Comparison of ENCODE assay signal across 12 cellular contexts in genomic region chr6:155493026-155493693, GRCh38. TPM values are rescaled to one million over a fixed set of nuclear protein-coding genes. Genes with fewer than 3 reads are reported as not detected.
DNase-seq lines count a peak whose midpoint lies in the region; ATAC-seq and TF ChIP-seq lines count a peak whose summit lies in the region.
"Had no signal": no experiment of that assay in that cellular context is flagged by ENCODE, and none has a peak within 500 bp of the region (broad histone marks: within the 10 kb centered on the region; RNA-seq: fewer than 3 reads in every experiment).

No MANE protein-coding gene starts in this region.

- no peaks in the 10 kb centered on the region for H3K9me2 ChIP-seq in OCI-LY7 (ENCODE audit: insufficient read depth, low read length)

- POLR2A ChIA-PET in OCI-LY7 (lab: Charles Lee), result interaction anchor here (0.8 kb wide), 2 partner anchors 10 to 39 kb away, joined by 3 read pairs; no protein-coding TSS in a partner anchor

- no peaks in the 10 kb centered on the region for H3K79me2 ChIP-seq in OCI-LY7 (ENCODE audit: insufficient read depth, low read depth, low read length)

- no peak overlapping the region for H3K4me2 ChIP-seq in OCI-LY7 (ENCODE audit: low read length)

- no peak overlapping the region for H3K27ac ChIP-seq in OCI-LY7 (ENCODE audit: low read depth, low read length, poor library complexity, severe bottlenecking)

- TF ChIP-seq CTCF in OCI-LY7 (conservative IDR thresholded peaks at IDR 0.05; ENCODE audit: low read length) (no peak), mesothelial cell of epicardium (IDR thresholded peaks at IDR 0.05; ENCODE audit: unreplicated experiment) (no peak), mucosa of descending colon (IDR thresholded peaks at IDR 0.05) (no peak)

- CTCF ChIA-PET in OCI-LY7 (lab: Charles Lee; ENCODE audit: unreplicated experiment), result no interaction called here

- DNase-seq in OCI-LY7 (ENCODE audit: low spot score) (no peak), mesothelial cell of epicardium (ENCODE audit: low spot score in 2 of 2, unreplicated experiment in 2 of 2) (no peak), NCI-H2227 treated with DMSO at 0.1 percent for 48 hours (lab: John Stamatoyannopoulos, UW) (no peak), amniotic stem cell (lab: John Stamatoyannopoulos, UW) (no peak), mucosa of descending colon (no peak), erythroblast (lab: John Stamatoyannopoulos, UW) (no peak)
- DNase-seq: DMS 273 treated with DMSO at 0.1 percent for 48 hours had no signal

- intact Hi-C loops in OCI-LY7 (cut with micrococcal nuclease; ENCODE audit: unreplicated experiment), result no loop called here
- intact Hi-C loops in mucosa of descending colon (cut with DNase I, micrococcal nuclease), result no loop called here

- H3K4me3 ChIP-seq in OCI-LY7 (ENCODE audit: low read depth, low read length, poor library complexity, severe bottlenecking), result no peak overlapping the region
- no peak overlapping the region for H3K4me3 ChIP-seq in mucosa of descending colon
- H3K4me3 ChIP-seq: lung had no signal

- no peaks in the 10 kb centered on the region for H3K36me3 Mint-ChIP-seq in mesothelial cell of epicardium

- peaks cover 11% of the 10 kb centered on the region for H3K4me1 Mint-ChIP-seq in mesothelial cell of epicardium

- H3K9me3 ChIP-seq in OCI-LY7 (ENCODE audit: low read length), result peaks cover 4% of the 10 kb centered on the region; the same call in 1 of the 2 replicates
- no peaks in the 10 kb centered on the region for H3K9me3 ChIP-seq in mucosa of descending colon

- no TSS peak for BruUV-seq in OCI-LY7 (replicated peaks; lab: Mats Ljungman, UMichigan)

- H3K27me3 Mint-ChIP-seq in mesothelial cell of epicardium (ENCODE audit: low read depth), result peaks cover 3% of the 10 kb centered on the region

- no peak overlapping the region for H3K4me3 Mint-ChIP-seq in mesothelial cell of epicardium

- no peaks in the 10 kb centered on the region for H4K20me1 ChIP-seq in OCI-LY7 (ENCODE audit: insufficient read depth, low read length)

- no peak for TF ChIP-seq POLR2A in erythroblast (IDR thresholded peaks at IDR 0.05; ENCODE audit: low read length)

- peak; percentile 11 for ATAC-seq in GM18511 (IDR thresholded peaks at IDR 0.05; ENCODE audit: unreplicated experiment)
- peak; percentile 19 for ATAC-seq in GM21576 (IDR thresholded peaks at IDR 0.05; ENCODE audit: unreplicated experiment)
- ATAC-seq in mucosa of descending colon, result no peak

- no peaks in the 10 kb centered on the region for H3K4me1 ChIP-seq in OCI-LY7 (ENCODE audit: insufficient read depth, low read length, poor library complexity, severe bottlenecking)
- no peaks in the 10 kb centered on the region for H3K4me1 ChIP-seq in mucosa of descending colon (ENCODE audit: low read depth)

- H2AFZ ChIP-seq in OCI-LY7 (ENCODE audit: low read length), result 0 out of 2 replicates have a peak overlapping the region, but pooled peaks have one; percentile 14

- peaks cover 9% of the 10 kb centered on the region for H3K9me3 Mint-ChIP-seq in mesothelial cell of epicardium

- H3K36me3 ChIP-seq in OCI-LY7 (ENCODE audit: insufficient read depth, low read length) (no peaks in the 10 kb centered on the region), mucosa of descending colon (ENCODE audit: low read depth) (no peaks in the 10 kb centered on the region)

- H3K27ac Mint-ChIP-seq in mesothelial cell of epicardium, result peak overlapping the region; percentile 4

RNA-seq across cellular contexts. Expression of gene NOX3, which starts 37.5 kb away (rescaled TPM):
- total RNA-seq in OCI-LY7 (2014; rRNA removed; shearing (Covaris generic)), result 0.22 TPM in 1 of 2 replicates, not detected in the other
- not detected in 2 replicates for total RNA-seq in OCI-LY7 (2022)
- not detected in 3 replicates for total RNA-seq in mesothelial cell of epicardium
- total RNA-seq in mucosa of descending colon, result not detected
- total RNA-seq: esophagus mucosa, HT1080, lung had no signal
